Comparison of ENCODE assay signal across 8 cellular contexts in genomic region chr1:7299329-7299799, GRCh38.
DNase-seq lines count a peak whose midpoint lies in the region; ATAC-seq and TF ChIP-seq lines count a peak whose summit lies in the region.

No MANE protein-coding gene starts in this region.

- H4K12ac ChIP-seq in trophoblast cell (ENCODE audit: low read depth, low read length): no peak overlapping the region

- no peak overlapping the region for H3K23ac ChIP-seq in trophoblast cell (ENCODE audit: low read length)

- no peak overlapping the region for H3K9ac ChIP-seq in trophoblast cell (ENCODE audit: low read length)

- H3K4me2 ChIP-seq in trophoblast cell (ENCODE audit: low read length): no peak overlapping the region

- no peak overlapping the region for H3K4me3 Mint-ChIP-seq in progenitor cell of endocrine pancreas (ENCODE audit: low read depth)

- no peak overlapping the region for H2BK5ac ChIP-seq in trophoblast cell (ENCODE audit: low read depth, low read length, poor library complexity)

- peak; percentile 98 for DNase-seq in EL
- peak; percentile 95 to 97 for DNase-seq in SJSA1 (ENCODE audit: low read depth in 1 of 2, low spot score in 2 of 2)
- peak; percentile 29 for DNase-seq in foreskin melanocyte
- DNase-seq in trophoblast cell: peak in 1 of 2 donors; percentile 2
- DNase-seq in GM13976 (ENCODE audit: low spot score): no peak
- DNase-seq in progenitor cell of endocrine pancreas (ENCODE audit: low spot score, unreplicated experiment): no peak
- no peak for DNase-seq in NCI-H187 treated with DMSO at 0.1 percent for 48 hours (lab: John Stamatoyannopoulos, UW)

- H2AFZ ChIP-seq in trophoblast cell (ENCODE audit: insufficient read depth, low read length, poor library complexity): no peak overlapping the region

- no peak overlapping the region for H3K18ac ChIP-seq in trophoblast cell (ENCODE audit: low read length)

- in situ Hi-C loops in GM13976 (cut with MboI; ENCODE audit: low sequenced_read_pairs, unreplicated experiment): no loop called here

- H3K4me3 ChIP-seq in SJSA1 (no peak overlapping the region), trophoblast cell (ENCODE audit: low read depth, low read length) (no peak overlapping the region)

- ATAC-seq in HG02840 (IDR thresholded peaks at IDR 0.05; ENCODE audit: low FRiP score, unreplicated experiment): no peak

- peaks cover 12% of the 10 kb centered on the region for H3K9me3 Mint-ChIP-seq in progenitor cell of endocrine pancreas (ENCODE audit: low read depth)

- no peak overlapping the region for H2AK5ac ChIP-seq in trophoblast cell (ENCODE audit: low read length)

- WGBS in trophoblast cell (ENCODE audit: extremely low coverage, insufficient coverage, insufficient read length): no CpG with 5 or more reads among the region's 8 CpGs

- peaks cover 7% of the 10 kb centered on the region for H3K4me1 Mint-ChIP-seq in progenitor cell of endocrine pancreas (ENCODE audit: low read depth)

- H3K4ac ChIP-seq in trophoblast cell (ENCODE audit: low read depth, low read length): no peak overlapping the region

- peak overlapping the region; percentile 94 for H3K27ac ChIP-seq in SJSA1
- H3K27ac ChIP-seq in trophoblast cell (ENCODE audit: low read depth, low read length): peak overlapping the region; percentile 41

- H3K27me3 Mint-ChIP-seq in progenitor cell of endocrine pancreas: peaks cover 26% of the 10 kb centered on the region

- H3K36me3 ChIP-seq in SJSA1: no peaks in the 10 kb centered on the region
- no peaks in the 10 kb centered on the region for H3K36me3 ChIP-seq in trophoblast cell (ENCODE audit: control insufficient read depth in 1 of 2, insufficient read depth in 2 of 2, low read length in 2 of 2)

- H2BK12ac ChIP-seq in trophoblast cell (ENCODE audit: low read length): no peak overlapping the region

- no peak overlapping the region for H4K91ac ChIP-seq in trophoblast cell (ENCODE audit: low read depth, low read length)

- no peaks in the 10 kb centered on the region for H3K79me2 ChIP-seq in trophoblast cell (ENCODE audit: control insufficient read depth, insufficient read depth, low read length, poor library complexity)

- H3K27ac Mint-ChIP-seq in progenitor cell of endocrine pancreas: no peak overlapping the region

- H3K36me3 Mint-ChIP-seq in progenitor cell of endocrine pancreas (ENCODE audit: insufficient read depth): peaks cover 3% of the 10 kb centered on the region

- TF ChIP-seq CTCF in GM13976 (IDR thresholded peaks at IDR 0.05; ENCODE audit: borderline replicate concordance, control extremely low read depth, extremely low read depth, insufficient read depth, missing control alignments) (no peak), progenitor cell of endocrine pancreas (IDR thresholded peaks at IDR 0.05; ENCODE audit: unreplicated experiment) (no peak)

- H3K4me1 ChIP-seq in SJSA1 (replicated peaks) (peaks cover 42% of the 10 kb centered on the region), trophoblast cell (ENCODE audit: control insufficient read depth in 1 of 2, insufficient read depth in 2 of 2, low read length in 2 of 2) (peaks cover 0 to 2% of the 10 kb centered on the region in 2 experiments)

- no peak overlapping the region for H2BK120ac ChIP-seq in trophoblast cell (ENCODE audit: insufficient read depth, low read length, poor library complexity)

- H3K9me3 ChIP-seq in SJSA1 (replicated peaks) (no peaks in the 10 kb centered on the region; the same call in 1 of the 2 replicates), trophoblast cell (ENCODE audit: insufficient read depth, low read depth, low read length) (no peaks in the 10 kb centered on the region)

- no peaks in the 10 kb centered on the region for H3K79me1 ChIP-seq in trophoblast cell (ENCODE audit: low read length)

- H3K27me3 ChIP-seq in SJSA1 (replicated peaks): no peaks in the 10 kb centered on the region
- H3K27me3 ChIP-seq in trophoblast cell (ENCODE audit: insufficient read depth, low read length): no peaks in the 10 kb centered on the region

- H3K14ac ChIP-seq in trophoblast cell (ENCODE audit: low read length): no peak overlapping the region

- H4K8ac ChIP-seq in trophoblast cell (ENCODE audit: low read depth, low read length): no peak overlapping the region

Comparison
In these comparisons a context has a peak if more than half of its experiments do, and no peak if none do; other contexts are left out.
1. DNase-seq: peak in EL (single experiment), SJSA1 (2 of 2) and foreskin melanocyte (single experiment); none in GM13976 (single experiment), progenitor cell of endocrine pancreas (single experiment) and NCI-H187 treated with DMSO at 0.1 percent for 48 hours (single experiment).